ENCODE assay signal across 1 cellular context in the genomic region with DNA sequence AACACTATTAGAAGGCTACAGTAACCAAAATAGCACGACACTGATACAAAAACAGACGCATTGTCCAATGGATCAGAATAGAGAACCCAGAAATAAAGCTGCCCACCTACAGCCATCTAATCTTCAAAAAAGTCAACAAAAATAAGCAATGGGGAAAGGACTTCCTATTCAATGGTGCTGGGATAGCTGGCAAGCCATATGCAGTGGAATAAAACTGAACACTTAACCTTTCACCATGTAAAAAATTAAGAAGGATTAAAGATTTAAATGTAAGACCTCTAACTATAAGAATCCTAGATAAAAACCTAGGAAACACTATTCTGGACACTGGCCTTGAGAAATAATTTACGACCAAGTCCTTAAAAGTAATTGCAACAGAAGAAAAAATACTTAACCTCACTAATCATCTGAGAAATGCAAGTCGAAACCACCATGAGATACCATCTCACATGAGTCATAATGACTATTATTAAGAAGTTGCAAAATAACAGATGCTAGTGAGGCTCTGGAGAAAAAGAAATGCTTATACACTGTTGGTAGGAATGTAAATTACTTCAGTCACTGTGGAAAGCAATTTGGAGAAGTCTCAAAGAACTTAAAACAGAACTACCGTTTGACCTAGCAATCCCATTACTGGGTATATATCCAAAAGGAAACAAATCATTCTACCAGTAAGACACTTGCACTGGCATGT.
TF ChIP-seq lines count a peak whose summit lies in the region.

No MANE protein-coding gene starts in this region.

TF ChIP-seq in GM23338, 12 proteins besides CTCF, POLR2A, EP300 and RAD21 (continued from another document):
- TF ChIP-seq, protein P1, sequence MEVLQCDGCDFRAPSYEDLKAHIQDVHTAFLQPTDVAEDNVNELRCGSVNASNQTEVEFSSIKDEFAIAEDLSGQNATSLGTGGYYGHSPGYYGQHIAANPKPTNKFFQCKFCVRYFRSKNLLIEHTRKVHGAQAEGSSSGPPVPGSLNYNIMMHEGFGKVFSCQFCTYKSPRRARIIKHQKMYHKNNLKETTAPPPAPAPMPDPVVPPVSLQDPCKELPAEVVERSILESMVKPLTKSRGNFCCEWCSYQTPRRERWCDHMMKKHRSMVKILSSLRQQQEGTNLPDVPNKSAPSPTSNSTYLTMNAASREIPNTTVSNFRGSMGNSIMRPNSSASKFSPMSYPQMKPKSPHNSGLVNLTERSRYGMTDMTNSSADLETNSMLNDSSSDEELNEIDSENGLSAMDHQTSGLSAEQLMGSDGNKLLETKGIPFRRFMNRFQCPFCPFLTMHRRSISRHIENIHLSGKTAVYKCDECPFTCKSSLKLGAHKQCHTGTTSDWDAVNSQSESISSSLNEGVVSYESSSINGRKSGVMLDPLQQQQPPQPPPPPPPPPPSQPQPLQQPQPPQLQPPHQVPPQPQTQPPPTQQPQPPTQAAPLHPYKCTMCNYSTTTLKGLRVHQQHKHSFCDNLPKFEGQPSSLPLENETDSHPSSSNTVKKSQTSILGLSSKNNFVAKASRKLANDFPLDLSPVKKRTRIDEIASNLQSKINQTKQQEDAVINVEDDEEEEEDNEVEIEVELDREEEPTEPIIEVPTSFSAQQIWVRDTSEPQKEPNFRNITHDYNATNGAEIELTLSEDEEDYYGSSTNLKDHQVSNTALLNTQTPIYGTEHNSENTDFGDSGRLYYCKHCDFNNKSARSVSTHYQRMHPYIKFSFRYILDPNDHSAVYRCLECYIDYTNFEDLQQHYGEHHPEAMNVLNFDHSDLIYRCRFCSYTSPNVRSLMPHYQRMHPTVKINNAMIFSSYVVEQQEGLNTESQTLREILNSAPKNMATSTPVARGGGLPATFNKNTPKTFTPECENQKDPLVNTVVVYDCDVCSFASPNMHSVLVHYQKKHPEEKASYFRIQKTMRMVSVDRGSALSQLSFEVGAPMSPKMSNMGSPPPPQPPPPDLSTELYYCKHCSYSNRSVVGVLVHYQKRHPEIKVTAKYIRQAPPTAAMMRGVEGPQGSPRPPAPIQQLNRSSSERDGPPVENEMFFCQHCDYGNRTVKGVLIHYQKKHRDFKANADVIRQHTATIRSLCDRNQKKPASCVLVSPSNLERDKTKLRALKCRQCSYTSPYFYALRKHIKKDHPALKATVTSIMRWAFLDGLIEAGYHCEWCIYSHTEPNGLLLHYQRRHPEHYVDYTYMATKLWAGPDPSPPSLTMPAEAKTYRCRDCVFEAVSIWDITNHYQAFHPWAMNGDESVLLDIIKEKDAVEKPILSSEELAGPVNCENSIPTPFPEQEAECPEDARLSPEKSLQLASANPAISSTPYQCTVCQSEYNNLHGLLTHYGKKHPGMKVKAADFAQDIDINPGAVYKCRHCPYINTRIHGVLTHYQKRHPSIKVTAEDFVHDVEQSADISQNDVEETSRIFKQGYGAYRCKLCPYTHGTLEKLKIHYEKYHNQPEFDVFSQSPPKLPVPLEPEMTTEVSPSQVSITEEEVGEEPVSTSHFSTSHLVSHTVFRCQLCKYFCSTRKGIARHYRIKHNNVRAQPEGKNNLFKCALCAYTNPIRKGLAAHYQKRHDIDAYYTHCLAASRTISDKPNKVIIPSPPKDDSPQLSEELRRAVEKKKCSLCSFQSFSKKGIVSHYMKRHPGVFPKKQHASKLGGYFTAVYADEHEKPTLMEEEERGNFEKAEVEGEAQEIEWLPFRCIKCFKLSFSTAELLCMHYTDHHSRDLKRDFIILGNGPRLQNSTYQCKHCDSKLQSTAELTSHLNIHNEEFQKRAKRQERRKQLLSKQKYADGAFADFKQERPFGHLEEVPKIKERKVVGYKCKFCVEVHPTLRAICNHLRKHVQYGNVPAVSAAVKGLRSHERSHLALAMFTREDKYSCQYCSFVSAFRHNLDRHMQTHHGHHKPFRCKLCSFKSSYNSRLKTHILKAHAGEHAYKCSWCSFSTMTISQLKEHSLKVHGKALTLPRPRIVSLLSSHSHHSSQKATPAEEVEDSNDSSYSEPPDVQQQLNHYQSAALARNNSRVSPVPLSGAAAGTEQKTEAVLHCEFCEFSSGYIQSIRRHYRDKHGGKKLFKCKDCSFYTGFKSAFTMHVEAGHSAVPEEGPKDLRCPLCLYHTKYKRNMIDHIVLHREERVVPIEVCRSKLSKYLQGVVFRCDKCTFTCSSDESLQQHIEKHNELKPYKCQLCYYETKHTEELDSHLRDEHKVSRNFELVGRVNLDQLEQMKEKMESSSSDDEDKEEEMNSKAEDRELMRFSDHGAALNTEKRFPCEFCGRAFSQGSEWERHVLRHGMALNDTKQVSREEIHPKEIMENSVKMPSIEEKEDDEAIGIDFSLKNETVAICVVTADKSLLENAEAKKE (CRISPR knock-in tag; IDR thresholded peaks at IDR 0.05), result no peak
